ENCODE assay signal across 8 cellular contexts in the genomic region with DNA sequence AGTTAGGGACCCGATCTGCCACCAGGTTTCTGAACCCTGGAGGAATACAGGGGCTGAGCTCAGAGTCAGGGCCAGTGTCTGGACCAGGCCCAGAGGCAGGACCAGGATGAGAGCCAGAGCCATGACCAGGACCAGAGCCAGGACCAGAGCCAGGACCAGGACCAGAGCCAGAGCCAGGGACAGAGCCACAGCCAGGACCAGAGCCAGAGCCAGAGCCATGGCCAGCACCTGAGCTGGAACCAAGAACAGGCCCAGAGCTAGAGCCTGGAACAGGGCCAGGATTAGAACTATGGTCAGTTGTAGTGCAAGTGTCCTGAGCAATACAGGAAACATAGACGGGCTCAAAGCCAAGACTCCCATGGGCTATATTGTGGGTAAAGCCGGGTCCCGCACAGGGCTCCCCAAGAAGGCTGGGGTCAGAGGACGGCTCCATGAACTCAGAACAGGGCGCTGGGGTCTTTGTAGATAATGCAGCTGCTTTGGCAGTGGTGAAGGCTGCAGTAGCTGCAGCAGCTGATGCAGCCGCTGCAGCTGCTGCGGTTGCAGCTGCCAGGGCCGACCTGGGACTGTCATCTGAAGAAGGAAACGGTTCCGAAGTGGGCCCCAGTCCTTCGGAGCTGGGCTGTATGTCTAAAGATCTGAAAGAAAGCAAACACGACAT. TPM values are rescaled to one million over a fixed set of nuclear protein-coding genes. Genes with fewer than 3 reads are reported as not detected.
DNase-seq lines count a peak whose midpoint lies in the region; ATAC-seq, FAIRE-seq and TF ChIP-seq lines count a peak whose summit lies in the region.

No MANE protein-coding gene starts in this region.

- H3K4me2 ChIP-seq in SK-N-SH (peak overlapping the region; percentile 83), keratinocyte (ENCODE audit: control insufficient read depth, extremely low read depth, insufficient read depth, low read depth, low read length) (peak overlapping the region; percentile 91)

- no peak for ATAC-seq in SK-N-SH treated with all-trans-retinoic acid at 6 μM for 48 hours
- no peak for ATAC-seq in activated naive CD8-positive, alpha-beta T cell treated with anti-CD3 and anti-CD28 coated beads, Interleukin-2, amount 50 U/mL, for 24 hours

- H3K9me3 ChIP-seq in SK-N-SH (no peaks in the 10 kb centered on the region), keratinocyte (ENCODE audit: control insufficient read depth, low read depth, low read length) (no peaks in the 10 kb centered on the region)

- no peak overlapping the region; a peak in 2 of 4 replicates for H3K27ac ChIP-seq in SK-N-SH (ENCODE audit: low read depth in 2 of 2, low read length in 1 of 2)
- no peak overlapping the region for H3K27ac ChIP-seq in keratinocyte (ENCODE audit: control insufficient read depth, insufficient read depth, low read length)
- H3K27ac ChIP-seq in substantia nigra (ENCODE audit: low read depth, low read length, poor library complexity, severe bottlenecking), result peak overlapping the region; percentile 80

- H4K20me1 ChIP-seq in SK-N-SH (ENCODE audit: insufficient read depth) (no peaks in the 10 kb centered on the region), keratinocyte (ENCODE audit: control insufficient read depth, extremely low read depth, insufficient read depth, low read length) (no peaks in the 10 kb centered on the region)

- no peaks in the 10 kb centered on the region for H3K9me2 ChIP-seq in SK-N-SH

- H3K9me1 ChIP-seq in keratinocyte (ENCODE audit: control insufficient read depth, extremely low read depth, insufficient read depth, low read length), result no peaks in the 10 kb centered on the region

- WGBS in SK-N-SH (ENCODE audit: low lambda C conversion rate), result 49% methylated on average over 12 of the region's 13 CpGs

- peaks cover 24% of the 10 kb centered on the region for H3F3A ChIP-seq in SK-N-SH (replicated peaks; ENCODE audit: insufficient read depth)

- FAIRE-seq in keratinocyte (lab: Jason Lieb, UNC), result no peak

- H3K79me2 ChIP-seq in SK-N-SH (ENCODE audit: insufficient read depth) (peaks cover 8% of the 10 kb centered on the region; the same call in 1 of the 2 replicates), keratinocyte (ENCODE audit: control insufficient read depth, insufficient read depth, low read length) (no peaks in the 10 kb centered on the region)

- CTCF ChIA-PET in SK-N-SH (lab: Yijun Ruan, JAX), result interaction anchor here (0.7 to 5.6 kb wide), 8 partner anchors 14 to 71 kb away, joined by 4 to 44 read pairs (median 6); partner anchors contain the start of gene NPR2

- H3K27me3 ChIP-seq in SK-N-SH (ENCODE audit: insufficient read depth) (no peaks in the 10 kb centered on the region), keratinocyte (ENCODE audit: control insufficient read depth, extremely low read depth, insufficient read depth, low read length) (no peaks in the 10 kb centered on the region)

- POLR2A ChIA-PET in SK-N-SH (lab: Yijun Ruan, JAX), result interaction anchor here (0.9 kb wide), 1 partner anchor 20 kb away, joined by 5 read pairs; the partner anchor contains the start of gene NPR2

- TF ChIP-seq EP300 in SK-N-SH (IDR thresholded peaks at IDR 0.05; ENCODE audit: borderline replicate concordance in 1 of 2, low read depth in 1 of 2, low read length in 1 of 2), result no peak

- H2AFZ ChIP-seq in SK-N-SH (ENCODE audit: low read depth) (peak overlapping the region; percentile 88), keratinocyte (ENCODE audit: control insufficient read depth, low read length) (peak overlapping the region; percentile 89)

- TF ChIP-seq CTCF in SK-N-SH (IDR thresholded peaks at IDR 0.05) (no peak), keratinocyte (optimal IDR thresholded peaks at IDR 0.05 in 1 of 3, IDR thresholded peaks at IDR 0.05 in 1 of 3, conservative IDR thresholded peaks at IDR 0.05 in 1 of 3; ENCODE audit: extremely low read depth in 1 of 3, insufficient read depth in 2 of 3, low read length in 3 of 3) (no peak)

- no peaks in the 10 kb centered on the region for H3K9me3 Mint-ChIP-seq in activated naive CD8-positive, alpha-beta T cell treated with anti-CD3 and anti-CD28 coated beads, Interleukin-2, amount 50 U/mL, for 24 hours

- TF ChIP-seq RAD21 in SK-N-SH (IDR thresholded peaks at IDR 0.05; ENCODE audit: low read length), result no peak

- peaks cover 57% of the 10 kb centered on the region for H3K4me1 Mint-ChIP-seq in activated naive CD8-positive, alpha-beta T cell treated with anti-CD3 and anti-CD28 coated beads, Interleukin-2, amount 50 U/mL, for 24 hours

- H3K9ac ChIP-seq in SK-N-SH (peak overlapping the region; percentile 34; the same call in 1 of the 2 replicates), keratinocyte (ENCODE audit: control insufficient read depth, extremely low read depth, insufficient read depth, low read length) (peak overlapping the region; percentile 20)

- no peaks in the 10 kb centered on the region for H3K27me3 Mint-ChIP-seq in activated naive CD8-positive, alpha-beta T cell treated with anti-CD3 and anti-CD28 coated beads, Interleukin-2, amount 50 U/mL, for 24 hours

- peak overlapping the region; percentile 80 for H3K4me3 Mint-ChIP-seq in activated naive CD8-positive, alpha-beta T cell treated with anti-CD3 and anti-CD28 coated beads, Interleukin-2, amount 50 U/mL, for 24 hours

- H3K4me3 ChIP-seq in SK-N-SH (ENCODE audit: low read depth in 2 of 2, low read length in 1 of 2), result peak overlapping the region; percentile 55 to 62
- peak overlapping the region; percentile 0 to 65 (median 27) for H3K4me3 ChIP-seq in keratinocyte (ENCODE audit: control insufficient read depth in 2 of 3, extremely low read depth in 1 of 3, insufficient read depth in 2 of 3, low read depth in 1 of 3, low read length in 3 of 3)

- H3K36me3 ChIP-seq in SK-N-SH (replicated peaks in 1 of 2; ENCODE audit: control insufficient read depth in 1 of 2, insufficient read depth in 2 of 2, low read length in 1 of 2) (peaks cover 0 to 22% of the 10 kb centered on the region in 2 experiments), keratinocyte (ENCODE audit: control insufficient read depth in 2 of 2, extremely low read depth in 1 of 2, insufficient read depth in 2 of 2, low read length in 2 of 2) (no peaks in the 10 kb centered on the region)

- dilution Hi-C loops in keratinocyte (cut with MboI; ENCODE audit: extremely low pct_ligation_motif_present, low sequenced_read_pairs), result no loop called here

- peak overlapping the region; percentile 92 for H3K27ac Mint-ChIP-seq in activated naive CD8-positive, alpha-beta T cell treated with anti-CD3 and anti-CD28 coated beads, Interleukin-2, amount 50 U/mL, for 24 hours

- DNase-seq in SK-N-SH (no peak), keratinocyte (ENCODE audit: low read depth, low spot score) (no peak), substantia nigra (lab: John Stamatoyannopoulos, UW) (peak in 26 of 49 donors; percentile 10 to 98 (median 40)), NCI-H510A (lab: John Stamatoyannopoulos, UW) (no peak), KG1 (lab: John Stamatoyannopoulos, UW) (no peak), NCI-H748 (lab: John Stamatoyannopoulos, UW; ENCODE audit: unreplicated experiment) (no peak)
- no peak for DNase-seq in activated naive CD8-positive, alpha-beta T cell treated with anti-CD3 and anti-CD28 coated beads, Interleukin-2, amount 50 U/mL, for 24 hours

- no peaks in the 10 kb centered on the region for H3K36me3 Mint-ChIP-seq in activated naive CD8-positive, alpha-beta T cell treated with anti-CD3 and anti-CD28 coated beads, Interleukin-2, amount 50 U/mL, for 24 hours (ENCODE audit: low read depth)

- peaks cover 7 to 30% of the 10 kb centered on the region in 2 experiments; a peak in 3 of 4 replicates for H3K4me1 ChIP-seq in SK-N-SH (ENCODE audit: control insufficient read depth in 1 of 2, insufficient read depth in 2 of 2, low read depth in 1 of 2, low read length in 1 of 2)
- peaks cover 18% of the 10 kb centered on the region for H3K4me1 ChIP-seq in keratinocyte (ENCODE audit: control insufficient read depth, extremely low read depth, insufficient read depth, low read length)

RNA-seq across cellular contexts. Expression of gene SPAG8, which starts 0.6 kb away (rescaled TPM):
- polyA plus RNA-seq in SK-N-SH (2012; rRNA removed) (1.5 and 2.8 TPM in 2 replicates), keratinocyte (0.06 to 0.13 TPM (median 0.08 TPM) in 3 replicates)
- 0.56 and 0.58 TPM in 2 replicates for polyA plus RNA-seq in SK-N-SH (2012; cell fraction: cytosol; rRNA removed)
- 12.7 and 13.2 TPM in 2 replicates for polyA plus RNA-seq in SK-N-SH (2012; cell fraction: nucleus; rRNA removed)
- polyA plus RNA-seq in keratinocyte (2011; ENCODE audit: low read depth), result not detected
- 0.11 TPM in 1 of 2 replicates, not detected in the other for polyA plus RNA-seq in keratinocyte (2011; cell fraction: cytosol; rRNA removed)
- 0.42 and 0.53 TPM in 2 replicates for polyA plus RNA-seq in keratinocyte (2011; cell fraction: nucleus; rRNA removed)
- polyA plus RNA-seq in keratinocyte (2012; ENCODE audit: low replicate concordance), result 0.18 TPM in 1 of 2 replicates, not detected in the other
- not detected in 3 replicates for polyA minus RNA-seq in keratinocyte
- not detected for polyA minus RNA-seq in keratinocyte (2011; cell fraction: cytosol; rRNA and poly(A)+ RNA removed)
- not detected in 2 replicates for polyA minus RNA-seq in keratinocyte (2011; cell fraction: nucleus; rRNA and poly(A)+ RNA removed)

RNA-seq across cellular contexts. Expression of gene HINT2, which starts 3.3 kb away (rescaled TPM):
- polyA plus RNA-seq in SK-N-SH (2012; rRNA removed) (39.9 and 57.2 TPM in 2 replicates), keratinocyte (11.6 to 16.6 TPM (median 16.6 TPM) in 3 replicates)
- 35.2 and 41.2 TPM in 2 replicates for polyA plus RNA-seq in SK-N-SH (2012; cell fraction: cytosol; rRNA removed)
- polyA plus RNA-seq in SK-N-SH (2012; cell fraction: nucleus; rRNA removed), result 27.9 and 45.0 TPM in 2 replicates
- polyA plus RNA-seq in keratinocyte (2011; ENCODE audit: low read depth), result 11.2 TPM
- polyA plus RNA-seq in keratinocyte (2011; cell fraction: cytosol; rRNA removed), result 12.4 and 16.1 TPM in 2 replicates
- polyA plus RNA-seq in keratinocyte (2011; cell fraction: nucleus; rRNA removed), result 7.6 and 9.3 TPM in 2 replicates
- polyA plus RNA-seq in keratinocyte (2012; ENCODE audit: low replicate concordance), result 21.4 and 25.3 TPM in 2 replicates
- polyA minus RNA-seq in keratinocyte, result 2.0 to 5.2 TPM (median 4.9 TPM) in 3 replicates
- 3.1 TPM for polyA minus RNA-seq in keratinocyte (2011; cell fraction: cytosol; rRNA and poly(A)+ RNA removed)
- 0.62 and 2.4 TPM in 2 replicates for polyA minus RNA-seq in keratinocyte (2011; cell fraction: nucleus; rRNA and poly(A)+ RNA removed)

RNA-seq across cellular contexts. Expression of gene FAM221B, which starts 17.0 kb away (rescaled TPM):
- not detected in 2 replicates for polyA plus RNA-seq in SK-N-SH (2012; rRNA removed)
- polyA plus RNA-seq in SK-N-SH (2012; cell fraction: cytosol; rRNA removed), result not detected in 2 replicates
- polyA plus RNA-seq in SK-N-SH (2012; cell fraction: nucleus; rRNA removed), result not detected in 2 replicates
- not detected in 3 replicates for polyA plus RNA-seq in keratinocyte
- not detected for polyA plus RNA-seq in keratinocyte (2011; ENCODE audit: low read depth)
- not detected in 2 replicates for polyA plus RNA-seq in keratinocyte (2011; cell fraction: cytosol; rRNA removed)
- not detected in 2 replicates for polyA plus RNA-seq in keratinocyte (2011; cell fraction: nucleus; rRNA removed)
- polyA plus RNA-seq in keratinocyte (2012; ENCODE audit: low replicate concordance), result not detected in 2 replicates
- polyA minus RNA-seq in keratinocyte, result not detected in 3 replicates
- not detected for polyA minus RNA-seq in keratinocyte (2011; cell fraction: cytosol; rRNA and poly(A)+ RNA removed)
- not detected in 2 replicates for polyA minus RNA-seq in keratinocyte (2011; cell fraction: nucleus; rRNA and poly(A)+ RNA removed)

RNA-seq across cellular contexts. Expression of gene TMEM8B, which starts 17.5 kb away (rescaled TPM):
- polyA plus RNA-seq in SK-N-SH (2012; rRNA removed) (5.3 and 5.8 TPM in 2 replicates), keratinocyte (1.3 to 2.0 TPM (median 2.0 TPM) in 3 replicates)
- polyA plus RNA-seq in SK-N-SH (2012; cell fraction: cytosol; rRNA removed), result 3.3 and 4.5 TPM in 2 replicates
- polyA plus RNA-seq in SK-N-SH (2012; cell fraction: nucleus; rRNA removed), result 22.3 and 32.3 TPM in 2 replicates
- 0.34 TPM for polyA plus RNA-seq in keratinocyte (2011; ENCODE audit: low read depth)
- 1.5 and 2.8 TPM in 2 replicates for polyA plus RNA-seq in keratinocyte (2011; cell fraction: cytosol; rRNA removed)
- polyA plus RNA-seq in keratinocyte (2011; cell fraction: nucleus; rRNA removed), result 6.7 and 9.9 TPM in 2 replicates
- polyA plus RNA-seq in keratinocyte (2012; ENCODE audit: low replicate concordance), result 4.2 and 4.6 TPM in 2 replicates
- polyA minus RNA-seq in keratinocyte, result 3.0 to 11.8 TPM (median 4.5 TPM) in 3 replicates
- 2.5 TPM for polyA minus RNA-seq in keratinocyte (2011; cell fraction: cytosol; rRNA and poly(A)+ RNA removed)
- polyA minus RNA-seq in keratinocyte (2011; cell fraction: nucleus; rRNA and poly(A)+ RNA removed), result 1.6 and 2.8 TPM in 2 replicates

RNA-seq across cellular contexts. Expression of gene NPR2, which starts 20.1 kb away (rescaled TPM):
- polyA plus RNA-seq in SK-N-SH (2012; rRNA removed) (12.8 and 13.5 TPM in 2 replicates), keratinocyte (3.5 to 5.0 TPM (median 3.9 TPM) in 3 replicates)
- 5.2 and 5.3 TPM in 2 replicates for polyA plus RNA-seq in SK-N-SH (2012; cell fraction: cytosol; rRNA removed)
- polyA plus RNA-seq in SK-N-SH (2012; cell fraction: nucleus; rRNA removed), result 87.1 and 97.9 TPM in 2 replicates
- polyA plus RNA-seq in keratinocyte (2011; ENCODE audit: low read depth), result 1.9 TPM
- polyA plus RNA-seq in keratinocyte (2011; cell fraction: cytosol; rRNA removed), result 2.6 and 3.1 TPM in 2 replicates
- 19.6 and 23.1 TPM in 2 replicates for polyA plus RNA-seq in keratinocyte (2011; cell fraction: nucleus; rRNA removed)
- 3.7 and 6.1 TPM in 2 replicates for polyA plus RNA-seq in keratinocyte (2012; ENCODE audit: low replicate concordance)
- 2.6 to 6.4 TPM (median 5.1 TPM) in 3 replicates for polyA minus RNA-seq in keratinocyte
- polyA minus RNA-seq in keratinocyte (2011; cell fraction: cytosol; rRNA and poly(A)+ RNA removed), result 8.1 TPM
- 3.5 and 6.3 TPM in 2 replicates for polyA minus RNA-seq in keratinocyte (2011; cell fraction: nucleus; rRNA and poly(A)+ RNA removed)

Comparison
In these comparisons a context has a peak if more than half of its experiments do, and no peak if none do; other contexts are left out.
1. DNase-seq: peak in substantia nigra (26 of 49); none in SK-N-SH (single experiment), activated naive CD8-positive, alpha-beta T cell treated with anti-CD3 and anti-CD28 coated beads, Interleukin-2, amount 50 U/mL, for 24 hours (single experiment), keratinocyte (single experiment), NCI-H510A (single experiment), KG1 (single experiment) and NCI-H748 (single experiment).